Comparison of ENCODE assay signal across 27 cellular contexts in the genomic region with DNA sequence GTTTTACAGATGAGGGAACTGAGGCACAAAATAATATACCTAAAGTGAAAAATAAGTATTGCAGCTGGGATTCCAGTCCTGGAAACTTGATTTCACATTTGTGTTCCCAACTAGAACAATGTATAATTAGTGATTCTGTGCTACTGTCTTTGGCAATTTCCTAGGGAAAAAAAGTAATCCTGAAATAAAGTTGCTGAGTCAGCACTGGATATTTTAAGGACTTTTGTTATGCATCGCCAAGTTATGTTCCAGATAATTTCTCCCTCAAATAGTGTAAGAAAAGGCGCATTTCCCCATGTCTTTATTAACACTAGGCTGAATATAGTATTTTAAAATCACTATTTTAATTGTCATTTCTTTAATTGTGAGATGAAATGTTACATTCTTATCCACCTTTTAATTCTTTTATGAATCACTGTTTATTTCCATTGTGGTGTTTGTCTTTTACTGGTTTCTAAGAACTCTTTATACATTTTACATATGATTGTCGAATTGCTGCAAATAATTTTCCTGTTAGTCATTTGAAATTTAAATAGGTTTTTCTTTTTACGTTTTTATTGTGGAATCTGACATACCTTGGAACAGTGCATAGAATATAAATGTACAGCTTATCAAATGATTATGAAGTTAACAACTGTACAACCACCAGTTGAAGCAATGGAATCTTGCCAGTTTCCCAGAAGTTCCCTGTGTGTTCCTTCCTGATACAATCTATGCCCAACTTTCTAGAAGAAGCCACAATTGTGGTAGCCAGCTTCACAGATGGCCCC. TPM values are rescaled to one million over a fixed set of nuclear protein-coding genes. Genes with fewer than 3 reads are reported as not detected.
"Had no signal": no experiment of that assay in that cellular context is flagged by ENCODE, and none has a peak within 500 bp of the region (broad histone marks: within the 10 kb centered on the region; RNA-seq: fewer than 3 reads in every experiment).

No MANE protein-coding gene starts in this region.

- H3K9ac ChIP-seq: KMS-11 had no signal

- H3K4me3 ChIP-seq: adrenal gland had no signal

- FAIRE-seq: RCC 7860 had no signal

- ATAC-seq: activated CD8-positive, alpha-beta T cell treated with anti-CD3 and anti-CD28 coated beads, Interleukin-2, amount 10 ng/mL, durations not matched to agents 7 days and 5 days; T-helper 17 cell had no signal

- H3K4me1 ChIP-seq: adrenal gland had no signal

- H3K27ac ChIP-seq: adrenal gland, KMS-11 had no signal

- DNase-seq: activated CD4-positive, alpha-beta T cell treated with anti-CD3 and anti-CD28 coated beads for 48 hours; activated CD4-positive, alpha-beta T cell treated with anti-CD3 and anti-CD28 coated beads, Interleukin-2, amount 50 U/mL, for 4 hours; activated CD4-positive, CD25-positive, alpha-beta regulatory T cell treated with anti-CD3 and anti-CD28 coated beads, Interleukin-2, amount 50 U/mL, for 72 hours; activated CD8-positive, alpha-beta memory T cell treated with anti-CD3 and anti-CD28 coated beads, Interleukin-2, amount 50 U/mL, for 48 hours; activated CD8-positive, alpha-beta T cell treated with anti-CD3 and anti-CD28 coated beads, Interleukin-2, amount 10 ng/mL, durations not matched to agents 7 days and 5 days; activated naive CD4-positive, alpha-beta T cell treated with anti-CD3 and anti-CD28 coated beads, Interleukin-2, amount 50 U/mL, for 16 hours; activated naive CD8-positive, alpha-beta T cell treated with anti-CD3 and anti-CD28 coated beads, Interleukin-2, amount 10 ng/mL, durations not matched to agents 7 days and 5 days; activated T-cell treated with anti-CD3 and anti-CD28 coated beads, Interleukin-2, amount 50 U/mL, for 1 hour; adrenal gland; anterior cingulate cortex; caudate nucleus; MM.1S; NCI-H1105; NCI-H1436; NCI-H1694 treated with DMSO at 0.1 percent for 48 hours; NCI-H2029 treated with DMSO at 0.1 percent for 48 hours; NCI-H345; NCI-H510A; NCI-H526 treated with DMSO at 0.1 percent for 48 hours; NCI-H82; NK-92 treated with Interleukin-12 subunit alpha and Interleukin-12 subunit beta, amount 100 ng/mL, for 24 hours; SHP77 treated with DMSO at 0.1 percent for 48 hours; T-helper 17 cell; T-helper 9 cell had no signal

- H3K27me3 ChIP-seq: adrenal gland had no signal

- H3K9me3 ChIP-seq: adrenal gland had no signal

- H3K36me3 ChIP-seq: adrenal gland had no signal

- H3K4me2 ChIP-seq: KMS-11 had no signal

RNA-seq across cellular contexts. Expression of gene SH3GL3, which starts 56.6 kb away (rescaled TPM):
- total RNA-seq: activated CD8-positive, alpha-beta T cell treated with anti-CD3 and anti-CD28 coated beads, Interleukin-2, amount 10 ng/mL, durations not matched to agents 7 days and 5 days; activated naive CD8-positive, alpha-beta T cell treated with anti-CD3 and anti-CD28 coated beads, Interleukin-2, amount 10 ng/mL, durations not matched to agents 7 days and 5 days; SK-MEL-5 had no signal
